ENCODE assay signal across 1 cellular context in the genomic region with DNA sequence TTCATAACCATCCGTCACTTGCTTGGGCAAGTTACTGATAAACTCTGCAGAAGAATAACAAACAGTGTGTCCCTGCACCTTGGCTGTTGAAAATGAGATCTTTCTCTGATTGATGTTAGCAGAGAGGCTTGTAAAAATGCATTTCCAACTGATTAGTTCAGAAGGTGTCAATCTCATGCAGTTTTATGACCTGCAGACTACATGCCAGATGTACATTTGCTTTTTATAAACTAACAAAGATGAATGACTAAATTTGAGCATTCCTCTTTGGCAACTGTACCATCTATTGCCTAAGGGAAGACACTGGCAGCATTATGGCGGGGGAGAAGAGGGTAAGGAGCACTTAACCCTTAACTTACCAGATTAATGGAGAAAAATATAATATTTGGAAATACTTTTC.
TF ChIP-seq lines count a peak whose summit lies in the region.

No MANE protein-coding gene starts in this region.

TF ChIP-seq in HEK293, 187 proteins besides CTCF, POLR2A, EP300 and RAD21 (continued from another document and continues in another):
- TF ChIP-seq, protein P1, sequence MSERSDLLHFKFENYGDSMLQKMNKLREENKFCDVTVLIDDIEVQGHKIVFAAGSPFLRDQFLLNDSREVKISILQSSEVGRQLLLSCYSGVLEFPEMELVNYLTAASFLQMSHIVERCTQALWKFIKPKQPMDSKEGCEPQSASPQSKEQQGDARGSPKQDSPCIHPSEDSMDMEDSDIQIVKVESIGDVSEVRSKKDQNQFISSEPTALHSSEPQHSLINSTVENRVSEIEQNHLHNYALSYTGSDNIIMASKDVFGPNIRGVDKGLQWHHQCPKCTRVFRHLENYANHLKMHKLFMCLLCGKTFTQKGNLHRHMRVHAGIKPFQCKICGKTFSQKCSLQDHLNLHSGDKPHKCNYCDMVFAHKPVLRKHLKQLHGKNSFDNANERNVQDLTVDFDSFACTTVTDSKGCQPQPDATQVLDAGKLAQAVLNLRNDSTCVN (tag by site-specific recombination; optimal IDR thresholded peaks at IDR 0.05): no peak
- TF ChIP-seq, protein P2, sequence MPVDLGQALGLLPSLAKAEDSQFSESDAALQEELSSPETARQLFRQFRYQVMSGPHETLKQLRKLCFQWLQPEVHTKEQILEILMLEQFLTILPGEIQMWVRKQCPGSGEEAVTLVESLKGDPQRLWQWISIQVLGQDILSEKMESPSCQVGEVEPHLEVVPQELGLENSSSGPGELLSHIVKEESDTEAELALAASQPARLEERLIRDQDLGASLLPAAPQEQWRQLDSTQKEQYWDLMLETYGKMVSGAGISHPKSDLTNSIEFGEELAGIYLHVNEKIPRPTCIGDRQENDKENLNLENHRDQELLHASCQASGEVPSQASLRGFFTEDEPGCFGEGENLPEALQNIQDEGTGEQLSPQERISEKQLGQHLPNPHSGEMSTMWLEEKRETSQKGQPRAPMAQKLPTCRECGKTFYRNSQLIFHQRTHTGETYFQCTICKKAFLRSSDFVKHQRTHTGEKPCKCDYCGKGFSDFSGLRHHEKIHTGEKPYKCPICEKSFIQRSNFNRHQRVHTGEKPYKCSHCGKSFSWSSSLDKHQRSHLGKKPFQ (tag by site-specific recombination; IDR thresholded peaks at IDR 0.05): peak; percentile 78
- TF ChIP-seq MYNN (tag by site-specific recombination; IDR thresholded peaks at IDR 0.05; ENCODE audit: borderline replicate concordance) (no peak), ZEB2 (tag by site-specific recombination; IDR thresholded peaks at IDR 0.05) (0 out of 2 replicates have a peak, but pooled peaks have one; percentile 13), MEIS1 (CRISPR knock-in tag; IDR thresholded peaks at IDR 0.05; ENCODE audit: borderline replicate concordance) (no peak), ZNF549 (tag by site-specific recombination; IDR thresholded peaks at IDR 0.05) (no peak), REPIN1 (tag by site-specific recombination; IDR thresholded peaks at IDR 0.05; ENCODE audit: low read depth) (no peak), ZNF350 (tag by site-specific recombination; IDR thresholded peaks at IDR 0.05) (no peak), ZNF629 (tag by site-specific recombination; IDR thresholded peaks at IDR 0.05) (0 out of 2 replicates have a peak, but pooled peaks have one; percentile 42), ZNF48 (tag by site-specific recombination; IDR thresholded peaks at IDR 0.05) (no peak), ZNF654 (tag by site-specific recombination; IDR thresholded peaks at IDR 0.05; ENCODE audit: low read depth) (no peak), ZNF391 (tag by site-specific recombination; IDR thresholded peaks at IDR 0.05; ENCODE audit: borderline replicate concordance, low read depth) (no peak), KLF8 (tag by site-specific recombination; IDR thresholded peaks at IDR 0.05) (no peak), PRDM1 (tag by site-specific recombination; IDR thresholded peaks at IDR 0.05) (no peak), ZBTB1 (tag by site-specific recombination; IDR thresholded peaks at IDR 0.05) (no peak), ZNF585B (tag by site-specific recombination; IDR thresholded peaks at IDR 0.05) (no peak), ZFP3 (tag by site-specific recombination; IDR thresholded peaks at IDR 0.05; ENCODE audit: low read depth) (no peak), ZNF341 (tag by site-specific recombination; IDR thresholded peaks at IDR 0.05; ENCODE audit: low read depth) (peak; percentile 58), ZNF426 (tag by site-specific recombination; IDR thresholded peaks at IDR 0.05) (no peak), ZNF175 (tag by site-specific recombination; IDR thresholded peaks at IDR 0.05) (no peak), ZFHX2 (tag by site-specific recombination; conservative IDR thresholded peaks at IDR 0.05) (no peak), ZNF837 (tag by site-specific recombination; IDR thresholded peaks at IDR 0.05) (no peak), ZNF623 (tag by site-specific recombination; IDR thresholded peaks at IDR 0.05) (no peak), ZNF596 (tag by site-specific recombination; IDR thresholded peaks at IDR 0.05) (no peak; the same call in 1 of the 2 replicates), KLF1 (tag by site-specific recombination; IDR thresholded peaks at IDR 0.05) (no peak), HOXA7 (CRISPR knock-in tag; IDR thresholded peaks at IDR 0.05; ENCODE audit: borderline replicate concordance) (no peak), KLF10 (tag by site-specific recombination; IDR thresholded peaks at IDR 0.05) (peak; percentile 45), ZNF112 (tag by site-specific recombination; IDR thresholded peaks at IDR 0.05) (no peak), ZBTB21 (tag by site-specific recombination; IDR thresholded peaks at IDR 0.05) (no peak), ZBTB20 (tag by site-specific recombination; IDR thresholded peaks at IDR 0.05) (no peak), SALL2 (tag by site-specific recombination; IDR thresholded peaks at IDR 0.05; ENCODE audit: borderline replicate concordance) (no peak), OVOL3 (tag by site-specific recombination; IDR thresholded peaks at IDR 0.05) (peak; percentile 48; the same call in 1 of the 2 replicates), ZNF776 (tag by site-specific recombination; IDR thresholded peaks at IDR 0.05; ENCODE audit: borderline replicate concordance) (no peak), ZNF292 (tag by site-specific recombination; IDR thresholded peaks at IDR 0.05; ENCODE audit: borderline replicate concordance, low read depth) (no peak), ZNF223 (tag by site-specific recombination; IDR thresholded peaks at IDR 0.05) (no peak), ZNF830 (tag by site-specific recombination; IDR thresholded peaks at IDR 0.05; ENCODE audit: low read depth) (no peak), EGR2 (tag by site-specific recombination; IDR thresholded peaks at IDR 0.05; ENCODE audit: low read depth) (no peak), ZNF146 (tag by site-specific recombination; IDR thresholded peaks at IDR 0.05) (no peak), ZNF560 (tag by site-specific recombination; IDR thresholded peaks at IDR 0.05; ENCODE audit: borderline replicate concordance) (no peak), ZNF157 (tag by site-specific recombination; IDR thresholded peaks at IDR 0.05) (no peak), ZNF600 (tag by site-specific recombination; IDR thresholded peaks at IDR 0.05) (no peak), KLF9 (tag by site-specific recombination; IDR thresholded peaks at IDR 0.05; ENCODE audit: low read depth) (no peak), SP3 (tag by site-specific recombination; IDR thresholded peaks at IDR 0.05) (no peak), SCRT2 (tag by site-specific recombination; IDR thresholded peaks at IDR 0.05) (no peak), ZNF530 (tag by site-specific recombination; IDR thresholded peaks at IDR 0.05; ENCODE audit: low read depth) (no peak), ZNF558 (tag by site-specific recombination; IDR thresholded peaks at IDR 0.05) (no peak)
- TF ChIP-seq, protein P3, sequence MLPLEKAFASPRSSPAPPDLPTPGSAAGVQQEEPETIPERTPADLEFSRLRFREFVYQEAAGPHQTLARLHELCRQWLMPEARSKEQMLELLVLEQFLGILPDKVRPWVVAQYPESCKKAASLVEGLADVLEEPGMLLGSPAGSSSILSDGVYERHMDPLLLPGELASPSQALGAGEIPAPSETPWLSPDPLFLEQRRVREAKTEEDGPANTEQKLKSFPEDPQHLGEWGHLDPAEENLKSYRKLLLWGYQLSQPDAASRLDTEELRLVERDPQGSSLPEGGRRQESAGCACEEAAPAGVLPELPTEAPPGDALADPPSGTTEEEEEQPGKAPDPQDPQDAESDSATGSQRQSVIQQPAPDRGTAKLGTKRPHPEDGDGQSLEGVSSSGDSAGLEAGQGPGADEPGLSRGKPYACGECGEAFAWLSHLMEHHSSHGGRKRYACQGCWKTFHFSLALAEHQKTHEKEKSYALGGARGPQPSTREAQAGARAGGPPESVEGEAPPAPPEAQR (tag by site-specific recombination; IDR thresholded peaks at IDR 0.05): no peak
- TF ChIP-seq, protein P4, sequence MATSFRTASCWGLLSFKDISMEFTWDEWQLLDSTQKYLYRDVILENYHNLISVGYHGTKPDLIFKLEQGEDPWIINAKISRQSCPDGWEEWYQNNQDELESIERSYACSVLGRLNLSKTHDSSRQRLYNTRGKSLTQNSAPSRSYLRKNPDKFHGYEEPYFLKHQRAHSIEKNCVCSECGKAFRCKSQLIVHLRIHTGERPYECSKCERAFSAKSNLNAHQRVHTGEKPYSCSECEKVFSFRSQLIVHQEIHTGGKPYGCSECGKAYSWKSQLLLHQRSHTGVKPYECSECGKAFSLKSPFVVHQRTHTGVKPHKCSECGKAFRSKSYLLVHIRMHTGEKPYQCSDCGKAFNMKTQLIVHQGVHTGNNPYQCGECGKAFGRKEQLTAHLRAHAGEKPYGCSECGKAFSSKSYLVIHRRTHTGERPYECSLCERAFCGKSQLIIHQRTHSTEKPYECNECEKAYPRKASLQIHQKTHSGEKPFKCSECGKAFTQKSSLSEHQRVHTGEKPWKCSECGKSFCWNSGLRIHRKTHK (tag by site-specific recombination; IDR thresholded peaks at IDR 0.05): no peak
- TF ChIP-seq, protein P5, sequence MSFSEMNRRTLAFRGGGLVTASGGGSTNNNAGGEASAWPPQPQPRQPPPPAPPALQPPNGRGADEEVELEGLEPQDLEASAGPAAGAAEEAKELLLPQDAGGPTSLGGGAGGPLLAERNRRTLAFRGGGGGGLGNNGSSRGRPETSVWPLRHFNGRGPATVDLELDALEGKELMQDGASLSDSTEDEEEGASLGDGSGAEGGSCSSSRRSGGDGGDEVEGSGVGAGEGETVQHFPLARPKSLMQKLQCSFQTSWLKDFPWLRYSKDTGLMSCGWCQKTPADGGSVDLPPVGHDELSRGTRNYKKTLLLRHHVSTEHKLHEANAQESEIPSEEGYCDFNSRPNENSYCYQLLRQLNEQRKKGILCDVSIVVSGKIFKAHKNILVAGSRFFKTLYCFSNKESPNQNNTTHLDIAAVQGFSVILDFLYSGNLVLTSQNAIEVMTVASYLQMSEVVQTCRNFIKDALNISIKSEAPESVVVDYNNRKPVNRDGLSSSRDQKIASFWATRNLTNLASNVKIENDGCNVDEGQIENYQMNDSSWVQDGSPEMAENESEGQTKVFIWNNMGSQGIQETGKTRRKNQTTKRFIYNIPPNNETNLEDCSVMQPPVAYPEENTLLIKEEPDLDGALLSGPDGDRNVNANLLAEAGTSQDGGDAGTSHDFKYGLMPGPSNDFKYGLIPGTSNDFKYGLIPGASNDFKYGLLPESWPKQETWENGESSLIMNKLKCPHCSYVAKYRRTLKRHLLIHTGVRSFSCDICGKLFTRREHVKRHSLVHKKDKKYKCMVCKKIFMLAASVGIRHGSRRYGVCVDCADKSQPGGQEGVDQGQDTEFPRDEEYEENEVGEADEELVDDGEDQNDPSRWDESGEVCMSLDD (tag by site-specific recombination; IDR thresholded peaks at IDR 0.05): no peak
- TF ChIP-seq, protein P6, sequence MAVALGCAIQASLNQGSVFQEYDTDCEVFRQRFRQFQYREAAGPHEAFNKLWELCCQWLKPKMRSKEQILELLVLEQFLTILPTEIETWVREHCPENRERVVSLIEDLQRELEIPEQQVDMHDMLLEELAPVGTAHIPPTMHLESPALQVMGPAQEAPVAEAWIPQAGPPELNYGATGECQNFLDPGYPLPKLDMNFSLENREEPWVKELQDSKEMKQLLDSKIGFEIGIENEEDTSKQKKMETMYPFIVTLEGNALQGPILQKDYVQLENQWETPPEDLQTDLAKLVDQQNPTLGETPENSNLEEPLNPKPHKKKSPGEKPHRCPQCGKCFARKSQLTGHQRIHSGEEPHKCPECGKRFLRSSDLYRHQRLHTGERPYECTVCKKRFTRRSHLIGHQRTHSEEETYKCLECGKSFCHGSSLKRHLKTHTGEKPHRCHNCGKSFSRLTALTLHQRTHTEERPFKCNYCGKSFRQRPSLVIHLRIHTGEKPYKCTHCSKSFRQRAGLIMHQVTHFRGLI (tag by site-specific recombination; IDR thresholded peaks at IDR 0.05): no peak
- TF ChIP-seq, protein P7, sequence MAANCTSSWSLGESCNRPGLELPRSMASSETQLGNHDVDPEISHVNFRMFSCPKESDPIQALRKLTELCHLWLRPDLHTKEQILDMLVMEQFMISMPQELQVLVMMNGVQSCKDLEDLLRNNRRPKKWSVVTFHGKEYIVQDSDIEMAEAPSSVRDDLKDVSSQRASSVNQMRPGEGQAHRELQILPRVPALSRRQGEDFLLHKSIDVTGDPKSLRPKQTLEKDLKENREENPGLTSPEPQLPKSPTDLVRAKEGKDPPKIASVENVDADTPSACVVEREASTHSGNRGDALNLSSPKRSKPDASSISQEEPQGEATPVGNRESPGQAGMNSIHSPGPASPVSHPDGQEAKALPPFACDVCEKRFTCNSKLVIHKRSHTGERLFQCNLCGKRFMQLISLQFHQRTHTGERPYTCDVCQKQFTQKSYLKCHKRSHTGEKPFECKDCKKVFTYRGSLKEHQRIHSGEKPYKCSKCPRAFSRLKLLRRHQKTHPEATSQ (tag by site-specific recombination; IDR thresholded peaks at IDR 0.05): no peak
- TF ChIP-seq, protein P8, sequence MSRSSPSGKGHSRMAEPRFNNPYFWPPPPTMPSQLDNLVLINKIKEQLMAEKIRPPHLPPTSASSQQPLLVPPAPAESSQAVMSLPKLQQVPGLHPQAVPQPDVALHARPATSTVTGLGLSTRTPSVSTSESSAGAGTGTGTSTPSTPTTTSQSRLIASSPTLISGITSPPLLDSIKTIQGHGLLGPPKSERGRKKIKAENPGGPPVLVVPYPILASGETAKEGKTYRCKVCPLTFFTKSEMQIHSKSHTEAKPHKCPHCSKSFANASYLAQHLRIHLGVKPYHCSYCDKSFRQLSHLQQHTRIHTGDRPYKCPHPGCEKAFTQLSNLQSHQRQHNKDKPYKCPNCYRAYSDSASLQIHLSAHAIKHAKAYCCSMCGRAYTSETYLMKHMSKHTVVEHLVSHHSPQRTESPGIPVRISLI (tag by site-specific recombination; IDR thresholded peaks at IDR 0.05): no peak
- TF ChIP-seq, protein P9, sequence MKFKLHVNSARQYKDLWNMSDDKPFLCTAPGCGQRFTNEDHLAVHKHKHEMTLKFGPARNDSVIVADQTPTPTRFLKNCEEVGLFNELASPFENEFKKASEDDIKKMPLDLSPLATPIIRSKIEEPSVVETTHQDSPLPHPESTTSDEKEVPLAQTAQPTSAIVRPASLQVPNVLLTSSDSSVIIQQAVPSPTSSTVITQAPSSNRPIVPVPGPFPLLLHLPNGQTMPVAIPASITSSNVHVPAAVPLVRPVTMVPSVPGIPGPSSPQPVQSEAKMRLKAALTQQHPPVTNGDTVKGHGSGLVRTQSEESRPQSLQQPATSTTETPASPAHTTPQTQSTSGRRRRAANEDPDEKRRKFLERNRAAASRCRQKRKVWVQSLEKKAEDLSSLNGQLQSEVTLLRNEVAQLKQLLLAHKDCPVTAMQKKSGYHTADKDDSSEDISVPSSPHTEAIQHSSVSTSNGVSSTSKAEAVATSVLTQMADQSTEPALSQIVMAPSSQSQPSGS (tag by site-specific recombination; IDR thresholded peaks at IDR 0.05; ENCODE audit: low read depth): 0 out of 2 replicates have a peak, but pooled peaks have one; percentile 35
- TF ChIP-seq, protein P10, sequence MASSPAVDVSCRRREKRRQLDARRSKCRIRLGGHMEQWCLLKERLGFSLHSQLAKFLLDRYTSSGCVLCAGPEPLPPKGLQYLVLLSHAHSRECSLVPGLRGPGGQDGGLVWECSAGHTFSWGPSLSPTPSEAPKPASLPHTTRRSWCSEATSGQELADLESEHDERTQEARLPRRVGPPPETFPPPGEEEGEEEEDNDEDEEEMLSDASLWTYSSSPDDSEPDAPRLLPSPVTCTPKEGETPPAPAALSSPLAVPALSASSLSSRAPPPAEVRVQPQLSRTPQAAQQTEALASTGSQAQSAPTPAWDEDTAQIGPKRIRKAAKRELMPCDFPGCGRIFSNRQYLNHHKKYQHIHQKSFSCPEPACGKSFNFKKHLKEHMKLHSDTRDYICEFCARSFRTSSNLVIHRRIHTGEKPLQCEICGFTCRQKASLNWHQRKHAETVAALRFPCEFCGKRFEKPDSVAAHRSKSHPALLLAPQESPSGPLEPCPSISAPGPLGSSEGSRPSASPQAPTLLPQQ (tag by site-specific recombination; IDR thresholded peaks at IDR 0.05): no peak
